Comparison of ENCODE assay signal across 8 cellular contexts in the genomic region with DNA sequence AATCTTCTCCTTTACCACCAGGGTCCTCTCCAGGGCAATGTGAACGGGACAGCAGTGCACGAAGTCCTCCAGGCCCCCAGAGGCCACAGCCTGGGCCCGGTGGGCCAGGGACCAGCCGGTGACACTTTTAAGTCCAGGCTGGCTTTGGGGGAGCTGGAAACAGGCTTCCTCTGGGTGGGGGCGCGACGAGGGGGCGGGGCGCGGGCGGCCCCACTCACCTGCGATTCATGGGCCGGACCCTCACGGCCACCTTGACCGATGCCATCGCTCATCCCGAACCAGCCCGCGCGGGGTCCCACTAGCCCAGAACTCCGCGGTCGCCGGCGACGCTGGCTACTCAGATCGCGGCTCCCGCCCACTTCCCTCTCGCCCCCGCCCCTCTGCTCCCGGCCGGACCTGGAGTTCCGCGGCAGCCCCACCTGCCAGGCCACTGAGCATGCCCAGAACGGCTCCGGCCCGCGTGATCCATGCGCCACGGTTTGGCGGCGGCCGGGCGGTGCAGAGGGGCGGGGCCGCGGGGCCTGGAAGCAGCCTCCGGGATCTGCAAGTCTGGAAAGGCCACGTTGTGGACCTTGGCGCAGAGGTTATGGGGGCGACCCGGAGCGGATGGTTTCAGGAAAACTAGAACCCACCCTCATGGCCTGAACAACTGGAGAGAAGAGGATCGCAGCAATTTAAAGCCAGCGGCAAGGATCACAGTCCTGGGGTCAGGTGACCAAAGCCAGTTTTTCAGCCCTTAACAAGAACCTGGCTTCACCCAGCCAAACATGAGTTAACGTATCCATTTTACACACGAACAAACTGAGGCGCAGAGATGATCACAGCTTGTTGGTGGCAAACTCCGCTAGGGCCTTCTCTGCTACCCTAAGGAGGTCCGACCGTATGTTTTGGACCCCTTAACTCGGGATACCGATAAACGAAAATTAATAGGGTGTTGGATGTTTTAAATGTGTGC. TPM values are rescaled to one million over a fixed set of nuclear protein-coding genes. Genes with fewer than 3 reads are reported as not detected.
DNase-seq lines count a peak whose midpoint lies in the region; TF ChIP-seq lines count a peak whose summit lies in the region.

A gene with protein sequence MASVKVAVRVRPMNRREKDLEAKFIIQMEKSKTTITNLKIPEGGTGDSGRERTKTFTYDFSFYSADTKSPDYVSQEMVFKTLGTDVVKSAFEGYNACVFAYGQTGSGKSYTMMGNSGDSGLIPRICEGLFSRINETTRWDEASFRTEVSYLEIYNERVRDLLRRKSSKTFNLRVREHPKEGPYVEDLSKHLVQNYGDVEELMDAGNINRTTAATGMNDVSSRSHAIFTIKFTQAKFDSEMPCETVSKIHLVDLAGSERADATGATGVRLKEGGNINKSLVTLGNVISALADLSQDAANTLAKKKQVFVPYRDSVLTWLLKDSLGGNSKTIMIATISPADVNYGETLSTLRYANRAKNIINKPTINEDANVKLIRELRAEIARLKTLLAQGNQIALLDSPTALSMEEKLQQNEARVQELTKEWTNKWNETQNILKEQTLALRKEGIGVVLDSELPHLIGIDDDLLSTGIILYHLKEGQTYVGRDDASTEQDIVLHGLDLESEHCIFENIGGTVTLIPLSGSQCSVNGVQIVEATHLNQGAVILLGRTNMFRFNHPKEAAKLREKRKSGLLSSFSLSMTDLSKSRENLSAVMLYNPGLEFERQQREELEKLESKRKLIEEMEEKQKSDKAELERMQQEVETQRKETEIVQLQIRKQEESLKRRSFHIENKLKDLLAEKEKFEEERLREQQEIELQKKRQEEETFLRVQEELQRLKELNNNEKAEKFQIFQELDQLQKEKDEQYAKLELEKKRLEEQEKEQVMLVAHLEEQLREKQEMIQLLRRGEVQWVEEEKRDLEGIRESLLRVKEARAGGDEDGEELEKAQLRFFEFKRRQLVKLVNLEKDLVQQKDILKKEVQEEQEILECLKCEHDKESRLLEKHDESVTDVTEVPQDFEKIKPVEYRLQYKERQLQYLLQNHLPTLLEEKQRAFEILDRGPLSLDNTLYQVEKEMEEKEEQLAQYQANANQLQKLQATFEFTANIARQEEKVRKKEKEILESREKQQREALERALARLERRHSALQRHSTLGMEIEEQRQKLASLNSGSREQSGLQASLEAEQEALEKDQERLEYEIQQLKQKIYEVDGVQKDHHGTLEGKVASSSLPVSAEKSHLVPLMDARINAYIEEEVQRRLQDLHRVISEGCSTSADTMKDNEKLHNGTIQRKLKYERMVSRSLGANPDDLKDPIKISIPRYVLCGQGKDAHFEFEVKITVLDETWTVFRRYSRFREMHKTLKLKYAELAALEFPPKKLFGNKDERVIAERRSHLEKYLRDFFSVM (N-terminal part only) (minus strand): TSS at position 438 of the 955 bp plus-strand sequence. CDS start 173 bp downstream, at position 265.

- no peaks in the 10 kb centered on the region for H3K79me1 ChIP-seq in neuronal stem cell (ENCODE audit: low read depth, low read length)

- peak within 1 kb of the TSS; percentile 97 for H2AFZ ChIP-seq in neuronal stem cell (ENCODE audit: low read length)

- H3K4ac ChIP-seq in neuronal stem cell (ENCODE audit: low read length) = no peak within 1 kb of the TSS

- no peaks in the 10 kb centered on the region for H3K27me3 ChIP-seq in neuronal stem cell (ENCODE audit: control insufficient read depth in 3 of 3, insufficient read depth in 3 of 3, low read depth in 1 of 3, low read length in 3 of 3)

- H3K36me3 ChIP-seq in neuronal stem cell (replicated peaks in 1 of 2; ENCODE audit: control insufficient read depth in 2 of 2, insufficient read depth in 2 of 2, low read length in 2 of 2) = no peaks in the 10 kb centered on the region

- H3K4me2 ChIP-seq in neuronal stem cell (ENCODE audit: insufficient read depth, low read length, poor library complexity, severe bottlenecking) = peak within 1 kb of the TSS; percentile 65

- DNase-seq in ELF-1 (ENCODE audit: low read depth, low spot score) (peak; percentile 97), H4 (ENCODE audit: low spot score) (peak; percentile 86), LoVo (ENCODE audit: low spot score) (peak; percentile 92), SHP77 (lab: John Stamatoyannopoulos, UW) (peak; percentile 91 to 95), foreskin fibroblast (peak; percentile 84 to 96), neuronal stem cell (ENCODE audit: low spot score) (peak; percentile 90), stromal cell of bone marrow (ENCODE audit: low read depth) (peak; percentile 70)
- DNase-seq in activated gamma-delta T cell treated with anti-CD3 and anti-CD28 coated beads, Interleukin-2, amount 50 U/mL, for 16 hours (ENCODE audit: low read depth) = peak; percentile 68

- no peak within 1 kb of the TSS for H3K27ac ChIP-seq in neuronal stem cell (replicated peaks; ENCODE audit: low read length)

- H2AK5ac ChIP-seq in neuronal stem cell (ENCODE audit: low read depth, low read length) = peak within 1 kb of the TSS; percentile 65

- peak within 1 kb of the TSS; percentile 74 for H3K18ac ChIP-seq in neuronal stem cell (ENCODE audit: low read length)

- no peak within 1 kb of the TSS for H4K8ac ChIP-seq in neuronal stem cell (ENCODE audit: low read depth, low read length)

- H2BK12ac ChIP-seq in neuronal stem cell (ENCODE audit: low read length) = no peak within 1 kb of the TSS

- WGBS in neuronal stem cell (ENCODE audit: extremely low coverage in 2 of 2, insufficient read length in 2 of 2, insufficient replicate concordance in 1 of 2), 2 donors = no CpG with 5 or more reads among the region's 65 CpGs

- no peaks in the 10 kb centered on the region for H3K9me3 ChIP-seq in neuronal stem cell (replicated peaks in 1 of 2; ENCODE audit: control insufficient read depth in 2 of 2, insufficient read depth in 1 of 2, low read depth in 1 of 2, low read length in 2 of 2)

- H3K4me1 ChIP-seq in neuronal stem cell (ENCODE audit: control insufficient read depth in 2 of 2, insufficient read depth in 1 of 2, low read depth in 1 of 2, low read length in 2 of 2) = peaks cover 3 to 9% of the 10 kb centered on the region in 2 donors

- no peak within 1 kb of the TSS for H2BK5ac ChIP-seq in neuronal stem cell (ENCODE audit: low read length)

- H2BK120ac ChIP-seq in neuronal stem cell (ENCODE audit: low read depth, low read length) = no peak within 1 kb of the TSS

- H3K4me3 ChIP-seq in foreskin fibroblast (ENCODE audit: low read depth in 1 of 2, low read length in 2 of 2) = peak within 1 kb of the TSS; percentile 72 to 76
- peak within 1 kb of the TSS; percentile 59 to 79 for H3K4me3 ChIP-seq in neuronal stem cell (ENCODE audit: low read length in 2 of 2)

- TF ChIP-seq CTCF in foreskin fibroblast (IDR thresholded peaks at IDR 0.05; ENCODE audit: low read depth, low read length) = no peak

- H2BK15ac ChIP-seq in neuronal stem cell (ENCODE audit: low read length) = no peak within 1 kb of the TSS

- H4K91ac ChIP-seq in neuronal stem cell (ENCODE audit: low read depth, low read length, poor library complexity) = no peak within 1 kb of the TSS

- H3K23ac ChIP-seq in neuronal stem cell (ENCODE audit: low read depth, low read length, poor library complexity) = no peak within 1 kb of the TSS

- no peak within 1 kb of the TSS for H3K14ac ChIP-seq in neuronal stem cell (ENCODE audit: low read length)

- peak within 1 kb of the TSS; percentile 72 for H3K9ac ChIP-seq in neuronal stem cell (ENCODE audit: low read depth, low read length, poor library complexity)

RNA-seq across cellular contexts. Expression of the gene that starts here (rescaled TPM):
- 5.0 and 7.4 TPM in 2 replicates for total RNA-seq in H4 (2014; rRNA removed; shearing (Covaris generic))
- polyA plus RNA-seq in neuronal stem cell (2013, experiment 1 of 2) = 4.6 TPM
- 4.9 TPM for polyA plus RNA-seq in neuronal stem cell (2013, experiment 2 of 2)
